13 cellular contexts compared by ENCODE assay signal in genomic region chr22:24144471-24145115, GRCh38. TPM values are rescaled to one million over a fixed set of nuclear protein-coding genes. Genes with fewer than 3 reads are reported as not detected.
DNase-seq lines count a peak whose midpoint lies in the region; ATAC-seq and TF ChIP-seq lines count a peak whose summit lies in the region.
"Had no signal": no experiment of that assay in that cellular context is flagged by ENCODE, and none has a peak within 500 bp of the region (broad histone marks: within the 10 kb centered on the region; RNA-seq: fewer than 3 reads in every experiment).

No MANE protein-coding gene starts in this region.

- H3K4me3 Mint-ChIP-seq in CD8-positive, alpha-beta memory T cell: peak overlapping the region in 4 of 7 donors; percentile 31 to 58 (median 42)
- H3K4me3 Mint-ChIP-seq: stimulated activated naive B cell treated with anti-CD40 and anti-IgM and Interleukin-4, amounts not matched to agents 10 μg/mL and 1 μg/mL and 100 μg/mL, for 72 hours had no signal

- peak overlapping the region; percentile 72 to 96 (median 84) for H3K27ac Mint-ChIP-seq in CD8-positive, alpha-beta memory T cell
- H3K27ac Mint-ChIP-seq: stimulated activated naive B cell treated with anti-CD40 and anti-IgM and Interleukin-4, amounts not matched to agents 10 μg/mL and 1 μg/mL and 100 μg/mL, for 72 hours had no signal

- in situ Hi-C loops in gastrocnemius medialis (cut with MboI; ENCODE audit: low sequenced_read_pairs in 4 of 4): no loop called here

- H4K20me1 ChIP-seq in OCI-LY7 (ENCODE audit: insufficient read depth, low read length): no peaks in the 10 kb centered on the region

- H3K27ac ChIP-seq in CD8-positive, alpha-beta memory T cell (ENCODE audit: low read depth, low read length): no peak overlapping the region
- no peak overlapping the region for H3K27ac ChIP-seq in OCI-LY7 (ENCODE audit: low read depth, low read length, poor library complexity, severe bottlenecking)
- H3K27ac ChIP-seq in gastrocnemius medialis: peak overlapping the region in 3 of 4 donors; percentile 81 to 83 (median 82)

- H3K4me1 Mint-ChIP-seq in CD8-positive, alpha-beta memory T cell: peaks cover 71 to 95% (median 71%) of the 10 kb centered on the region in 3 donors

- H3K36me3 ChIP-seq in CD8-positive, alpha-beta memory T cell (ENCODE audit: insufficient read depth, low read length): no peaks in the 10 kb centered on the region
- H3K36me3 ChIP-seq in OCI-LY7 (ENCODE audit: insufficient read depth, low read length) (peaks cover 4% of the 10 kb centered on the region; the same call in 1 of the 2 replicates), gastrocnemius medialis (no peaks in the 10 kb centered on the region)

- POLR2A ChIA-PET in CD8-positive, alpha-beta memory T cell (lab: Charles Lee): interaction anchor here (0.7 kb wide), 1 partner anchor 16 kb away, joined by 3 read pairs; no protein-coding TSS in a partner anchor
- POLR2A ChIA-PET in OCI-LY7 (lab: Charles Lee): no interaction called here

- intact Hi-C loops in OCI-LY7 (cut with micrococcal nuclease; ENCODE audit: unreplicated experiment) (no loop called here), Right ventricle myocardium superior (cut with DNase I) (no loop called here), gastrocnemius medialis (cut with DNase I; ENCODE audit: low total_unique reads) (no loop called here)

- no peak overlapping the region for H3K4me3 ChIP-seq in CD8-positive, alpha-beta memory T cell (ENCODE audit: low read length)
- H3K4me3 ChIP-seq in OCI-LY7 (ENCODE audit: low read depth, low read length, poor library complexity, severe bottlenecking) (no peak overlapping the region), gastrocnemius medialis (no peak overlapping the region)

- no peaks in the 10 kb centered on the region for H3K79me2 ChIP-seq in OCI-LY7 (ENCODE audit: insufficient read depth, low read depth, low read length)

- ATAC-seq in Right ventricle myocardium superior (ENCODE audit: poor library complexity): peak; percentile 60
- ATAC-seq in gastrocnemius medialis: no peak
- no peak for ATAC-seq in esophagus mucosa
- ATAC-seq in HG03159 (IDR thresholded peaks at IDR 0.05; ENCODE audit: unreplicated experiment): no peak
- ATAC-seq in GM18868 (IDR thresholded peaks at IDR 0.05; ENCODE audit: unreplicated experiment): no peak
- ATAC-seq: HepG2; stimulated activated naive B cell treated with anti-CD40 and anti-IgM and Interleukin-4, amounts not matched to agents 10 μg/mL and 1 μg/mL and 100 μg/mL, for 72 hours had no signal

- H3K9me3 ChIP-seq in CD8-positive, alpha-beta memory T cell (ENCODE audit: low read length): no peaks in the 10 kb centered on the region
- no peaks in the 10 kb centered on the region for H3K9me3 ChIP-seq in OCI-LY7 (ENCODE audit: low read length)
- H3K9me3 ChIP-seq in gastrocnemius medialis: no peaks in the 10 kb centered on the region

- TF ChIP-seq POLR2A in gastrocnemius medialis (IDR thresholded peaks at IDR 0.05): no peak

- peaks cover 0 to 3% (median 1%) of the 10 kb centered on the region in 3 donors for H3K36me3 Mint-ChIP-seq in CD8-positive, alpha-beta memory T cell

- no peaks in the 10 kb centered on the region for H3K27me3 Mint-ChIP-seq in CD8-positive, alpha-beta memory T cell
- H3K27me3 Mint-ChIP-seq: stimulated activated naive B cell treated with anti-CD40 and anti-IgM and Interleukin-4, amounts not matched to agents 10 μg/mL and 1 μg/mL and 100 μg/mL, for 72 hours had no signal

- TF ChIP-seq CTCF in OCI-LY7 (conservative IDR thresholded peaks at IDR 0.05; ENCODE audit: low read length): no peak
- TF ChIP-seq CTCF in gastrocnemius medialis (IDR thresholded peaks at IDR 0.05 in 4 of 5, conservative IDR thresholded peaks at IDR 0.05 in 1 of 5): no peak

- CTCF ChIA-PET in CD8-positive, alpha-beta memory T cell (lab: Charles Lee): interaction anchor here (1.3 to 20.8 kb wide), 2 partner anchors 11 to 12 kb away, joined by 5 to 222 read pairs; no protein-coding TSS in a partner anchor
- CTCF ChIA-PET in OCI-LY7 (lab: Charles Lee; ENCODE audit: unreplicated experiment): no interaction called here

- H3K27me3 ChIP-seq in CD8-positive, alpha-beta memory T cell (ENCODE audit: insufficient read depth, low read length, poor library complexity, severe bottlenecking): no peaks in the 10 kb centered on the region
- H3K27me3 ChIP-seq in gastrocnemius medialis: no peaks in the 10 kb centered on the region

- no peaks in the 10 kb centered on the region for H3K9me3 Mint-ChIP-seq in CD8-positive, alpha-beta memory T cell
- H3K9me3 Mint-ChIP-seq: stimulated activated naive B cell treated with anti-CD40 and anti-IgM and Interleukin-4, amounts not matched to agents 10 μg/mL and 1 μg/mL and 100 μg/mL, for 72 hours had no signal

- BruUV-seq in OCI-LY7 (replicated peaks; lab: Mats Ljungman, UMichigan): no TSS peak

- no peaks in the 10 kb centered on the region for H3K9me2 ChIP-seq in OCI-LY7 (ENCODE audit: insufficient read depth, low read length)

- peak overlapping the region; percentile 3; the same call in 1 of the 2 replicates for H3K4me2 ChIP-seq in OCI-LY7 (ENCODE audit: low read length)

- no peak for DNase-seq in CD8-positive, alpha-beta memory T cell
- no peak for DNase-seq in OCI-LY7 (ENCODE audit: low spot score)
- no peak for DNase-seq in Right ventricle myocardium superior
- DNase-seq in gastrocnemius medialis: no peak
- DNase-seq in anterior cingulate cortex (lab: John Stamatoyannopoulos, UW): no peak
- DNase-seq: activated effector memory CD4-positive, alpha-beta T cell treated with anti-CD3 and anti-CD28 coated beads, Interleukin-2, amount 50 U/mL, for 16 hours; effector memory CD4-positive, alpha-beta T cell; NCI-H2029 treated with DMSO at 0.1 percent for 48 hours; stimulated activated naive B cell treated with anti-CD40 and anti-IgM and Interleukin-4, amounts not matched to agents 10 μg/mL and 1 μg/mL and 100 μg/mL, for 72 hours had no signal

- peaks cover 85% of the 10 kb centered on the region for H3K4me1 ChIP-seq in CD8-positive, alpha-beta memory T cell (ENCODE audit: insufficient read depth, low read length)
- H3K4me1 ChIP-seq in OCI-LY7 (ENCODE audit: insufficient read depth, low read length, poor library complexity, severe bottlenecking) (peaks cover 30% of the 10 kb centered on the region), gastrocnemius medialis (peaks cover 36 to 43% of the 10 kb centered on the region in 2 donors)

- no peak overlapping the region for H2AFZ ChIP-seq in OCI-LY7 (ENCODE audit: low read length)

RNA-seq across cellular contexts. Expression of gene SUSD2, which starts 36.7 kb away (rescaled TPM):
- total RNA-seq in CD8-positive, alpha-beta memory T cell: under 1 TPM; 0.31 to 0.48 TPM
- not detected for polyA plus RNA-seq in CD8-positive, alpha-beta memory T cell
- 0.41 and 0.54 TPM in 2 replicates for total RNA-seq in OCI-LY7 (2014; rRNA removed; shearing (Covaris generic))
- total RNA-seq in OCI-LY7 (2022) (0.38 and 0.39 TPM in 2 replicates), Right ventricle myocardium superior (2.6 TPM), gastrocnemius medialis (1 to 10 TPM in 3 of 4 donors, under 1 TPM in 1; 0.76 to 4.1 (median 1.6) TPM), esophagus mucosa (1.4 TPM)

Comparison
In these comparisons a context has a peak if more than half of its experiments do, and no peak if none do; other contexts are left out.
1. H3K27ac ChIP-seq: peak in gastrocnemius medialis (3 of 4); none in CD8-positive, alpha-beta memory T cell (single experiment) and OCI-LY7 (single experiment).